14 cellular contexts compared by ENCODE assay signal in the genomic region with DNA sequence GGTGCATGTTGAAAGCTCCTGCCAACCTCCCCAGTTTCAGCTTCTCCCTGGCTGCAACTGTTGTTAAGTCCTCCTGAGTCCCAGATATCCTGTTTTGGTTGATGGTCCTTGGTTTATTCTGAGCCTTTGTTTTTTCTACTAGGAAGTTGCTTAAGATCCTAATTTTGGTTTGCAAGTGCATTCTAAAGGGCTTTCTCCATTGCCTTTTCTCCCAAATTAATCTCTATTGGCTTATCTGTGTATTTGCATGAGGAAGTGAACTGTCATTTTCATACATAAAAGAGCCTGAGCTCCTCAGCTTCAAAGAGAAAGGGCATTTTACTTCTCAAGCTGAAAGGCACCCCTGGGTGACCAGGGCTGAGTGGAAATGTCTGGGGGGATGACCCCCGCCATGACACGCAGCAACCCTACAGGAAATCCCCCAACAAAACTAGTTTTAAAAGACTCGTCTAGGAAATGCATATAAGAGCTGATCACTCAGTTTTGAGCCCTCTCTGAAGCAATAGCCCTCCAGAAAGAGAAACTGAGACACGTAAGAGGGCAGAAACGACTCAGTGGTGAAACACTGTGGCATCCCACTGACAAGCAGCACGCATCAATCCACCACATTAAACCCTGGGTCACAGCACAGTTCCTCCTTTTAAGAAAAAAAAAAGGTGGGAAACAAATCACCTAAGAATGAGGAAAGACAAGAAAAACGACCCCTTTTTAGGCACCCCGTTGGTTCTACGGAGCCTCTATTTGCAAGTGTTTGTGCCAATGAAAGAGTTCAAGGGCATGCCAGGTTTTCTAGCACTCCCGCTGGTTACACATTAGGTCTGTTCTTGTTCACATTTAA.
A peak's percentile ranks its signal among the peaks of the same experiment; 100 is the strongest.
DNase-seq lines count a peak whose midpoint lies in the region; ATAC-seq lines count a peak whose summit lies in the region.
"Had no signal": no experiment of that assay in that cellular context is flagged by ENCODE, and none has a peak within 500 bp of the region (broad histone marks: within the 10 kb centered on the region; RNA-seq: fewer than 3 reads in every experiment).

No MANE protein-coding gene starts in this region.

- DNase-seq in SKM-1 treated with dmso at 0.1 percent for 144 hours (lab: John Stamatoyannopoulos, UW; ENCODE audit: unreplicated experiment): peak; percentile 84
- no peak for DNase-seq in UCSD-AML1 (lab: John Stamatoyannopoulos, UW; ENCODE audit: unreplicated experiment)
- no peak for DNase-seq in Karpas-422
- no peak for DNase-seq in DMS 273 treated with DMSO at 0.1 percent for 48 hours (lab: John Stamatoyannopoulos, UW)
- DNase-seq: activated CD4-positive, alpha-beta T cell treated with anti-CD3 and anti-CD28 coated beads, Interleukin-2, amount 50 U/mL, for 4 hours; amygdala; NCI-H2081; SHP77; stimulated activated CD4-positive, alpha-beta T cell treated with anti-CD3 and anti-CD28 coated beads, Interleukin-4, amount 100 ng/mL, for 1 hour; transverse colon had no signal

- H3K9me2 ChIP-seq in Karpas-422 (replicated peaks; ENCODE audit: insufficient read depth, low read length): no peaks in the 10 kb centered on the region

- no peak overlapping the region for H3K4me2 ChIP-seq in Karpas-422 (ENCODE audit: low read depth, low read length, poor library complexity, severe bottlenecking)

- no peak overlapping the region for H3K4me3 ChIP-seq in Karpas-422 (ENCODE audit: low read length)
- H3K4me3 ChIP-seq: transverse colon had no signal

- H4K20me1 ChIP-seq in Karpas-422 (ENCODE audit: insufficient read depth, low read depth, low read length): no peaks in the 10 kb centered on the region

- H2AFZ ChIP-seq in Karpas-422 (ENCODE audit: low read length): no peak overlapping the region

- no peaks in the 10 kb centered on the region for H3K79me2 ChIP-seq in Karpas-422 (ENCODE audit: low read length)

- no peaks in the 10 kb centered on the region for H3K9me3 ChIP-seq in Karpas-422 (ENCODE audit: low read length)
- H3K9me3 ChIP-seq: transverse colon had no signal

- no peak overlapping the region for H3K27ac ChIP-seq in Karpas-422 (ENCODE audit: low read length)
- H3K27ac ChIP-seq: transverse colon had no signal

- H3K9ac ChIP-seq in Karpas-422 (ENCODE audit: low read length): no peak overlapping the region

- H3K4me1 ChIP-seq in Karpas-422 (ENCODE audit: low read length): no peaks in the 10 kb centered on the region; the same call in 1 of the 2 replicates
- H3K4me1 ChIP-seq: transverse colon had no signal

- H3K27me3 ChIP-seq in Karpas-422 (ENCODE audit: low read length): no peaks in the 10 kb centered on the region
- H3K27me3 ChIP-seq: transverse colon had no signal

- ATAC-seq in GM18502 (IDR thresholded peaks at IDR 0.05; ENCODE audit: poor library complexity, unreplicated experiment) (peak; percentile 73), GM21447 (IDR thresholded peaks at IDR 0.05; ENCODE audit: unreplicated experiment) (peak; percentile 90), HG03139 (IDR thresholded peaks at IDR 0.05; ENCODE audit: unreplicated experiment) (peak; percentile 64), GM21717 (IDR thresholded peaks at IDR 0.05; ENCODE audit: unreplicated experiment) (no peak)

- no peaks in the 10 kb centered on the region for H3K36me3 ChIP-seq in Karpas-422 (ENCODE audit: insufficient read depth, low read length)
- H3K36me3 ChIP-seq: transverse colon had no signal
